10 cellular contexts compared by ENCODE assay signal in genomic region chr5:10762776-10763500, GRCh38. TPM values are rescaled to one million over a fixed set of nuclear protein-coding genes. Genes with fewer than 3 reads are reported as not detected.
A peak's percentile ranks its signal among the peaks of the same experiment; 100 is the strongest.
DNase-seq lines count a peak whose midpoint lies in the region; ATAC-seq and TF ChIP-seq lines count a peak whose summit lies in the region.
"Had no signal": no experiment of that assay in that cellular context is flagged by ENCODE, and none has a peak within 500 bp of the region (broad histone marks: within the 10 kb centered on the region; RNA-seq: fewer than 3 reads in every experiment).

No MANE protein-coding gene starts in this region.

- H3K79me2 ChIP-seq in GM23248 (ENCODE audit: insufficient read depth) = peaks cover 25% of the 10 kb centered on the region

- no peak for TF ChIP-seq EP300 in transverse colon (IDR thresholded peaks at IDR 0.05; ENCODE audit: low read depth)

- no peak overlapping the region for H3K27ac Mint-ChIP-seq in activated naive CD4-positive, alpha-beta T cell treated with anti-CD3 and anti-CD28 coated beads, Interleukin-2, amount 50 U/mL, for 24 hours
- no peak overlapping the region for H3K27ac Mint-ChIP-seq in activated naive CD4-positive, alpha-beta T cell treated with anti-CD3 and anti-CD28 coated beads for 36 hours
- H3K27ac Mint-ChIP-seq in activated B cell treated with CpG ODN at 0.5 μM for 24 hours = peak overlapping the region; percentile 92

- no peak overlapping the region for H3K4me2 ChIP-seq in GM23248 (ENCODE audit: unreplicated experiment)

- POLR2A ChIA-PET in activated B cell treated with CpG ODN at 0.5 μM for 24 hours (lab: Charles Lee) = no interaction called here

- H3K27me3 ChIP-seq in left lung = no peaks in the 10 kb centered on the region
- no peaks in the 10 kb centered on the region for H3K27me3 ChIP-seq in transverse colon
- no peaks in the 10 kb centered on the region for H3K27me3 ChIP-seq in GM23248 (replicated peaks; ENCODE audit: insufficient read depth)

- no peaks in the 10 kb centered on the region for H3K36me3 Mint-ChIP-seq in activated naive CD4-positive, alpha-beta T cell treated with anti-CD3 and anti-CD28 coated beads, Interleukin-2, amount 50 U/mL, for 24 hours
- H3K36me3 Mint-ChIP-seq in activated naive CD4-positive, alpha-beta T cell treated with anti-CD3 and anti-CD28 coated beads for 36 hours (ENCODE audit: low read depth) = peaks cover 1% of the 10 kb centered on the region
- peaks cover 4% of the 10 kb centered on the region for H3K36me3 Mint-ChIP-seq in activated B cell treated with CpG ODN at 0.5 μM for 24 hours (ENCODE audit: low read depth)

- no peak for DNase-seq in activated naive CD4-positive, alpha-beta T cell treated with anti-CD3 and anti-CD28 coated beads for 36 hours
- DNase-seq in activated B cell treated with CpG ODN at 0.5 μM for 24 hours (no peak), left lung (no peak), transverse colon (no peak), mucosa of gallbladder (ENCODE audit: low spot score) (no peak), GM23248 (no peak)
- DNase-seq: activated effector memory CD4-positive, alpha-beta T cell treated with Interleukin-2 at 50 U/mL for 16 hours; NCI-H187 treated with DMSO at 0.1 percent for 48 hours had no signal

- H3K9me2 ChIP-seq in GM23248 (ENCODE audit: insufficient read depth) = no peaks in the 10 kb centered on the region

- no peaks in the 10 kb centered on the region for H4K20me1 ChIP-seq in GM23248 (ENCODE audit: insufficient read depth)

- peaks cover 5% of the 10 kb centered on the region; the same call in 1 of the 2 replicates for H3F3A ChIP-seq in GM23248 (ENCODE audit: insufficient read depth)

- no peak overlapping the region for H3K4me3 ChIP-seq in left lung
- no peak overlapping the region for H3K4me3 ChIP-seq in transverse colon
- H3K4me3 ChIP-seq in GM23248 = no peak overlapping the region

- H3K9me3 ChIP-seq in left lung = no peaks in the 10 kb centered on the region
- no peaks in the 10 kb centered on the region for H3K9me3 ChIP-seq in transverse colon
- no peaks in the 10 kb centered on the region for H3K9me3 ChIP-seq in GM23248 (ENCODE audit: low read depth)

- TF ChIP-seq POLR2A in transverse colon (IDR thresholded peaks at IDR 0.05) = no peak

- H3K36me3 ChIP-seq in left lung = no peaks in the 10 kb centered on the region
- no peaks in the 10 kb centered on the region for H3K36me3 ChIP-seq in transverse colon
- H3K36me3 ChIP-seq in GM23248 (ENCODE audit: low read depth) = no peaks in the 10 kb centered on the region

- CTCF ChIA-PET in activated naive CD4-positive, alpha-beta T cell treated with anti-CD3 and anti-CD28 coated beads for 36 hours (lab: Charles Lee) = no interaction called here
- CTCF ChIA-PET in activated B cell treated with CpG ODN at 0.5 μM for 24 hours (lab: Charles Lee) = no interaction called here

- TF ChIP-seq CTCF in activated B cell treated with CpG ODN at 0.5 μM for 24 hours (IDR thresholded peaks at IDR 0.05) (no peak), left lung (IDR thresholded peaks at IDR 0.05) (no peak), transverse colon (IDR thresholded peaks at IDR 0.05) (no peak)

- intact Hi-C loops in activated naive CD4-positive, alpha-beta T cell treated with anti-CD3 and anti-CD28 coated beads for 36 hours (cut with micrococcal nuclease) = loop anchor here (5.0 kb wide), 1 partner anchor 61 kb away; no protein-coding TSS in a partner anchor
- intact Hi-C loops in activated B cell treated with CpG ODN at 0.5 μM for 24 hours (cut with micrococcal nuclease) (loop anchor here (5.0 kb wide), 1 partner anchor 186 kb away; no protein-coding TSS in a partner anchor), left lung (cut with DNase I) (no loop called here), transverse colon (cut with DNase I; ENCODE audit: low total_unique reads) (no loop called here)

- peak overlapping the region; percentile 81 for H3K4me3 Mint-ChIP-seq in activated naive CD4-positive, alpha-beta T cell treated with anti-CD3 and anti-CD28 coated beads, Interleukin-2, amount 50 U/mL, for 24 hours
- no peak overlapping the region for H3K4me3 Mint-ChIP-seq in activated naive CD4-positive, alpha-beta T cell treated with anti-CD3 and anti-CD28 coated beads for 36 hours
- peak overlapping the region; percentile 83 for H3K4me3 Mint-ChIP-seq in activated B cell treated with CpG ODN at 0.5 μM for 24 hours

- WGBS in transverse colon (ENCODE audit: low coverage in 1 of 2), 2 donors = 78 to 81% methylated on average over 9 to 10 of the region's 10 CpGs
- 85 to 87% methylated on average over 10 of the region's 10 CpGs for WGBS in GM23248 (ENCODE audit: low coverage in 1 of 2, low lambda C conversion rate in 2 of 2, missing lambda C conversion rate in 2 of 2), 2 experiments

- ATAC-seq in activated B cell treated with CpG ODN at 0.5 μM for 24 hours (ENCODE audit: low read depth) (no peak), left lung (no peak), HG02840 (IDR thresholded peaks at IDR 0.05; ENCODE audit: low FRiP score, unreplicated experiment) (no peak)

- H2AFZ ChIP-seq in GM23248 = no peak overlapping the region

- H3K27me3 Mint-ChIP-seq in activated naive CD4-positive, alpha-beta T cell treated with anti-CD3 and anti-CD28 coated beads, Interleukin-2, amount 50 U/mL, for 24 hours = no peaks in the 10 kb centered on the region
- peaks cover 3% of the 10 kb centered on the region for H3K27me3 Mint-ChIP-seq in activated naive CD4-positive, alpha-beta T cell treated with anti-CD3 and anti-CD28 coated beads for 36 hours (ENCODE audit: low read depth)
- H3K27me3 Mint-ChIP-seq in activated B cell treated with CpG ODN at 0.5 μM for 24 hours = no peaks in the 10 kb centered on the region

- H3K9ac ChIP-seq in GM23248 = no peak overlapping the region

- in situ Hi-C loops in transverse colon (cut with MboI; ENCODE audit: low pct_ligation_motif_present in 1 of 4, low pct_unique_long_range_greater_than_20kb in 1 of 4, low sequenced_read_pairs in 3 of 4) = no loop called here
- in situ Hi-C loops in GM23248 (cut with MboI) = no loop called here

- H3K27ac ChIP-seq in left lung (peak overlapping the region; percentile 97), transverse colon (peak overlapping the region; percentile 96 to 100 (median 98)), GM23248 (no peak overlapping the region)

- H3K9me3 Mint-ChIP-seq in activated naive CD4-positive, alpha-beta T cell treated with anti-CD3 and anti-CD28 coated beads, Interleukin-2, amount 50 U/mL, for 24 hours = no peaks in the 10 kb centered on the region
- H3K9me3 Mint-ChIP-seq in activated naive CD4-positive, alpha-beta T cell treated with anti-CD3 and anti-CD28 coated beads for 36 hours = no peaks in the 10 kb centered on the region
- no peaks in the 10 kb centered on the region for H3K9me3 Mint-ChIP-seq in activated B cell treated with CpG ODN at 0.5 μM for 24 hours

- H3K4me1 ChIP-seq in left lung (peaks cover 0 to 37% of the 10 kb centered on the region in 2 donors), transverse colon (peaks cover 4 to 39% (median 30%) of the 10 kb centered on the region in 4 donors), GM23248 (ENCODE audit: insufficient read depth) (peaks cover 7% of the 10 kb centered on the region; the same call in 1 of the 2 replicates)

- H3K4me1 Mint-ChIP-seq in activated naive CD4-positive, alpha-beta T cell treated with anti-CD3 and anti-CD28 coated beads, Interleukin-2, amount 50 U/mL, for 24 hours = peaks cover 36% of the 10 kb centered on the region
- peaks cover 26% of the 10 kb centered on the region for H3K4me1 Mint-ChIP-seq in activated naive CD4-positive, alpha-beta T cell treated with anti-CD3 and anti-CD28 coated beads for 36 hours (ENCODE audit: low read depth)
- H3K4me1 Mint-ChIP-seq in activated B cell treated with CpG ODN at 0.5 μM for 24 hours = peaks cover 43% of the 10 kb centered on the region

RNA-seq across cellular contexts. Expression of gene DAP, which starts 1.9 kb away (rescaled TPM):
- total RNA-seq in activated naive CD4-positive, alpha-beta T cell treated with anti-CD3 and anti-CD28 coated beads for 36 hours = 10 to 100 TPM; 29.5 to 29.7 TPM
- total RNA-seq in activated B cell treated with CpG ODN at 0.5 μM for 24 hours (50.5 and 51.3 TPM in 2 replicates), left lung (100 to 1,000 TPM; 111 to 124 TPM), transverse colon (10 to 100 TPM; 33.6 to 71.4 (median 47.9) TPM), mucosa of gallbladder (178 TPM)
- total RNA-seq in GM23248 (2014; rRNA removed; shearing (Covaris generic)) = 37.9 and 52.9 TPM in 2 replicates
- polyA plus RNA-seq in GM23248 (2016; fragmentation: Nextera tagmentation; extraction: Ambion mirVana) = 255 and 259 TPM in 2 replicates

Comparison
In these comparisons a context has a peak if more than half of its experiments do, and no peak if none do; other contexts are left out.
1. intact Hi-C loops: an anchor here in activated naive CD4-positive, alpha-beta T cell treated with anti-CD3 and anti-CD28 coated beads for 36 hours (5.0 kb wide) and activated B cell treated with CpG ODN at 0.5 μM for 24 hours (5.0 kb wide); none called in left lung and transverse colon.